ENCODE assay signal across 9 cellular contexts in the genomic region with DNA sequence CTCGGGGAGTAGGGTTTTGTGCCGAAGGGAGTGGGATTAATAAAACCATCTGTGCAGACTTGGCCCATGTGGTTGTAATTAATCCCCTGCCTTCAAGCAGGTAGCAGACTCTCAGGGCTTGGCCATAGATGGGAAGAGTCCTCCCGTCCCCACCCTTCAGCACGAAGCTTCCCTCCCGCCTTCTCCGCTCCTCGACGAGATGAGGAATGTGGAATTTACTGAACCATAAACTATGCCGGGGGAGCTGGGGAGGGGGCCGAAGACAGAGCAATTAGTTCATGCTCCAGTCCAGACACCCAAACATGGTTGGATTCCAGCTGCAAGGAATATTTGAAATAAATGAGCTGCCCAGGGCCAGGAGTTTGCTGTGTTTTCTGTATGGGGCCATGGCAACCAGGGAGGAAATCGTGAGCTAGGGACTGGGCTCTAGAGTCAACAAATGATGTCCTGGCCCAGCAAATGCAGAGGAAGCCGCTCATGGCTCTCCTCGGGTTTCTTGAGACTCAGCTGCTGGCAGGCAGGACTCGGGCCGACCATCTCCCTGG.
DNase-seq lines count a peak whose midpoint lies in the region; ATAC-seq, FAIRE-seq and TF ChIP-seq lines count a peak whose summit lies in the region.
"Had no signal": no experiment of that assay in that cellular context is flagged by ENCODE, and none has a peak within 500 bp of the region (broad histone marks: within the 10 kb centered on the region; RNA-seq: fewer than 3 reads in every experiment).

No MANE protein-coding gene starts in this region.

- no peak for FAIRE-seq in kidney (lab: Jason Lieb, UNC)

- H3K9ac ChIP-seq in kidney (ENCODE audit: low read length in 2 of 2) = no peak overlapping the region

- H3K9me3 ChIP-seq in Panc1 (ENCODE audit: control insufficient read depth, insufficient read depth, low read depth, low read length) = no peaks in the 10 kb centered on the region
- H3K9me3 ChIP-seq in kidney (ENCODE audit: control insufficient read depth in 1 of 2, low read length in 2 of 2) = no peaks in the 10 kb centered on the region

- peak; percentile 24; the same call in 1 of the 2 replicates for ATAC-seq in Panc1

- no TSS peak for BruUV-seq in Panc1 (replicated peaks; lab: Mats Ljungman, UMichigan)

- CTCF ChIA-PET in Panc1 (lab: Charles Lee) = interaction anchor here (0.6 to 0.8 kb wide), 2 partner anchors 78 to 118 kb away, joined by 3 read pairs; no protein-coding TSS in a partner anchor

- H3K36me3 ChIP-seq in Panc1 (ENCODE audit: control insufficient read depth, insufficient read depth, low read length) (no peaks in the 10 kb centered on the region; the same call in 1 of the 2 replicates), kidney (ENCODE audit: control insufficient read depth in 1 of 2, insufficient read depth in 2 of 2, low read length in 2 of 2) (no peaks in the 10 kb centered on the region)

- intact Hi-C loops in Panc1 (cut with micrococcal nuclease; ENCODE audit: unreplicated experiment) = loop anchor here (10.0 kb wide), 2 partner anchors 83 to 123 kb away; no protein-coding TSS in a partner anchor
- intact Hi-C loops in kidney (cut with DNase I) = no loop called here

- DNase-seq in Panc1 (ENCODE audit: low read depth, low spot score) = no peak
- peak; percentile 34 for DNase-seq in fibroblast of mammary gland (ENCODE audit: low read depth)
- peak; percentile 65 for DNase-seq in myocyte (ENCODE audit: low read depth)
- DNase-seq in ureter (ENCODE audit: low spot score) = peak; percentile 61
- no peak for DNase-seq in kidney
- no peak for DNase-seq in KG1 (lab: John Stamatoyannopoulos, UW)
- no peak for DNase-seq in GM10266 (ENCODE audit: extremely low spot score)
- DNase-seq: activated B cell treated with CpG ODN at 0.5 μM for 24 hours, NCI-H1930 had no signal

- H3K4me1 ChIP-seq in Panc1 (ENCODE audit: control insufficient read depth, insufficient read depth, low read length) (peaks cover 46% of the 10 kb centered on the region), kidney (ENCODE audit: control insufficient read depth in 1 of 2, insufficient read depth in 1 of 2, low read depth in 1 of 2, low read length in 2 of 2) (peaks cover 0 to 8% of the 10 kb centered on the region in 2 donors)

- H3K27ac ChIP-seq in Panc1 (ENCODE audit: low read length) (peak overlapping the region; percentile 8; the same call in 1 of the 2 replicates), kidney (ENCODE audit: low read depth in 2 of 2, low read length in 2 of 2) (no peak overlapping the region)

- POLR2A ChIA-PET in Panc1 (lab: Charles Lee) = interaction anchor here (0.6 kb wide), 2 partner anchors 41 to 54 kb away, joined by 6 read pairs; no protein-coding TSS in a partner anchor

- TF ChIP-seq CTCF in Panc1 (IDR thresholded peaks at IDR 0.05) (no peak), fibroblast of mammary gland (conservative IDR thresholded peaks at IDR 0.05; ENCODE audit: control insufficient read depth, insufficient read depth, low read depth, low read length) (no peak), kidney (IDR thresholded peaks at IDR 0.05; ENCODE audit: borderline replicate concordance, extremely low read depth, insufficient read depth) (no peak), GM10266 (IDR thresholded peaks at IDR 0.05; ENCODE audit: control insufficient read depth, insufficient read depth, low read depth, missing control alignments) (no peak)

- H3K27me3 ChIP-seq in Panc1 (ENCODE audit: control insufficient read depth, insufficient read depth, low read length) = no peaks in the 10 kb centered on the region

- in situ Hi-C loops in Panc1 (cut with HindIII; ENCODE audit: low pct_unique_long_range_greater_than_20kb, low sequenced_read_pairs) = no loop called here

- H3K4me3 ChIP-seq in Panc1 (ENCODE audit: low read depth in 2 of 2, low read length in 2 of 2) (no peak overlapping the region), fibroblast of mammary gland (ENCODE audit: control insufficient read depth, low read depth, low read length) (no peak overlapping the region), kidney (ENCODE audit: low read length in 2 of 2) (no peak overlapping the region)

Comparison
In these comparisons a context has a peak if more than half of its experiments do, and no peak if none do; other contexts are left out.
1. DNase-seq: peak in fibroblast of mammary gland (single experiment), myocyte (single experiment) and ureter (single experiment); none in Panc1 (single experiment), kidney (single experiment), KG1 (single experiment) and GM10266 (single experiment).